26 cellular contexts compared by ENCODE assay signal in genomic region chr12:118334939-118335567, GRCh38. TPM values are rescaled to one million over a fixed set of nuclear protein-coding genes. Genes with fewer than 3 reads are reported as not detected.
DNase-seq lines count a peak whose midpoint lies in the region; ATAC-seq and TF ChIP-seq lines count a peak whose summit lies in the region.
"Had no signal": no experiment of that assay in that cellular context is flagged by ENCODE, and none has a peak within 500 bp of the region (broad histone marks: within the 10 kb centered on the region; RNA-seq: fewer than 3 reads in every experiment).

No MANE protein-coding gene starts in this region.

- H3K4me3 ChIP-seq in NB4 (ENCODE audit: low read depth, low read length) (no peak overlapping the region), choroid plexus epithelial cell (ENCODE audit: low read depth, low read length) (no peak overlapping the region)
- H3K4me3 ChIP-seq: body of pancreas, K562, ovary, Peyer's patch, SK-N-MC had no signal

- no peak for ATAC-seq in naive B cell (ENCODE audit: low read depth in 2 of 2)
- ATAC-seq in GM19023 (IDR thresholded peaks at IDR 0.05; ENCODE audit: unreplicated experiment): no peak
- ATAC-seq: body of pancreas, HCT116, K562, sciatic nerve had no signal

- no peak for TF ChIP-seq CTCF in C4-2B (conservative IDR thresholded peaks at IDR 0.05)
- TF ChIP-seq CTCF in NB4 (IDR thresholded peaks at IDR 0.05; ENCODE audit: low read depth, low read length): no peak
- no peak for TF ChIP-seq CTCF in choroid plexus epithelial cell (conservative IDR thresholded peaks at IDR 0.05; ENCODE audit: low read depth, low read length)

- H3K4me3 Mint-ChIP-seq in naive B cell: peak overlapping the region in 1 of 8 donors; percentile 70
- H3K4me3 Mint-ChIP-seq: T-helper 2 cell treated with Interferon-gamma antibody and Interleukin-4, amounts not matched to agents 5 μg/mL and 100 μg/mL, for 36 hours had no signal

- no peak for TF ChIP-seq POLR2A in NB4 (IDR thresholded peaks at IDR 0.05; ENCODE audit: extremely low read depth, insufficient read length)

- H3K36me3 Mint-ChIP-seq in naive B cell: peaks cover 9 to 13% of the 10 kb centered on the region in 2 donors

- H3K9me3 Mint-ChIP-seq in naive B cell: no peaks in the 10 kb centered on the region
- H3K9me3 Mint-ChIP-seq: activated T-helper 2 cell treated with anti-CD3 and anti-CD28 coated beads, Interferon-gamma antibody, Interleukin-2, Interleukin-4, amounts not matched to agents 10 μg/mL and 5 μg/mL and 100 μg/mL, durations not matched to agents 14 hours and 24 hours and 36 hours; CD4-positive, alpha-beta memory T cell; T-helper 2 cell treated with Interferon-gamma antibody and Interleukin-4, amounts not matched to agents 5 μg/mL and 100 μg/mL, for 36 hours had no signal

- H3K27ac Mint-ChIP-seq in naive B cell: peak overlapping the region in 4 of 6 donors; percentile 7 to 81 (median 62)
- H3K27ac Mint-ChIP-seq: activated T-helper 2 cell treated with anti-CD3 and anti-CD28 coated beads, Interferon-gamma antibody, Interleukin-2, Interleukin-4, amounts not matched to agents 10 μg/mL and 5 μg/mL and 100 μg/mL, durations not matched to agents 14 hours and 24 hours and 36 hours; T-helper 2 cell treated with Interferon-gamma antibody and Interleukin-4, amounts not matched to agents 5 μg/mL and 100 μg/mL, for 36 hours had no signal

- peaks cover 25 to 60% (median 51%) of the 10 kb centered on the region in 3 donors for H3K4me1 Mint-ChIP-seq in naive B cell

- peak overlapping the region; percentile 59 for H3K27ac ChIP-seq in C4-2B
- H3K27ac ChIP-seq: body of pancreas, ovary, SK-N-MC had no signal

- peak; percentile 86 for DNase-seq in NB4 (ENCODE audit: low read depth)
- peak; percentile 48 for DNase-seq in choroid plexus epithelial cell (ENCODE audit: low read depth)
- no peak for DNase-seq in naive B cell
- DNase-seq in DMS53 (lab: John Stamatoyannopoulos, UW): no peak
- DNase-seq in RPMI8226: no peak
- no peak for DNase-seq in activated CD4-positive, CD25-positive, alpha-beta regulatory T cell (lab: John Stamatoyannopoulos, UW)
- DNase-seq: activated CD4-positive, alpha-beta T cell treated with anti-CD3 and anti-CD28 coated beads, Interleukin-2, amount 50 U/mL, for 4 hours; activated CD8-positive, alpha-beta memory T cell treated with anti-CD3 and anti-CD28 coated beads, Interleukin-2, amount 50 U/mL, for 48 hours; body of pancreas; CD4-positive, alpha-beta memory T cell; DMS 273 treated with DMSO at 0.1 percent for 48 hours; kidney glomerular epithelial cell; mesendoderm; NCI-H2029; NCI-H2227 treated with DMSO at 0.1 percent for 48 hours; NCI-H82; ovary; Peyer's patch had no signal

- H3K27me3 Mint-ChIP-seq in naive B cell: no peaks in the 10 kb centered on the region
- H3K27me3 Mint-ChIP-seq: CD4-positive, alpha-beta memory T cell had no signal

RNA-seq across cellular contexts. Expression of gene TAOK3, which starts 37.7 kb away (rescaled TPM):
- polyA plus RNA-seq in naive B cell (ENCODE audit: low read depth in 6 of 6): 10 to 100 TPM; 34.7 to 94.9 (median 86.3) TPM

RNA-seq across cellular contexts. Expression of gene SUDS3, which starts 41.3 kb away (rescaled TPM):
- 10 to 100 TPM; 17.2 to 26.0 (median 20.1) TPM for polyA plus RNA-seq in naive B cell (ENCODE audit: low read depth in 6 of 6)

Comparison
In these comparisons a context has a peak if more than half of its experiments do, and no peak if none do; other contexts are left out.
1. DNase-seq: peak in NB4 (single experiment) and choroid plexus epithelial cell (single experiment); none in naive B cell (single experiment), DMS53 (single experiment), RPMI8226 (single experiment) and activated CD4-positive, CD25-positive, alpha-beta regulatory T cell (0 of 4).